ENCODE assay signal across 26 cellular contexts in the genomic region with DNA sequence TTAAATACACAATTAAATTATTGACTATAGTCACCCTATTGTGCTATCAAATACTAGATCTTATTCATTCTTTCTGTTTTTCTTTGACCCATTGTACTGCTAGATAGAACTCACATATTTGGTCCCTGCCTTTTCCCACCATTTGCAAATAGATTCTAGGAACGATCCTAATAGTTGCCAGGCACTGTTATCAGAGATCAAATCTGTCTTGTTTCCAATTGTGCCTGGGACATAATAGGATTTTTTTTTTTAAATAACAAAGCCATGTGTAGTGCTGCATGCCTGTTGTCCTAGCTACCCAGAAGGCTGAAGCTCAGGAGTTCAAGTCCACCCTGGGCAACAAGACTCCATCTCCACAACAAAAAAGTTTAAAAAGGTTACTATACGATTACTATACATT.
"Had no signal": no experiment of that assay in that cellular context is flagged by ENCODE, and none has a peak within 500 bp of the region (broad histone marks: within the 10 kb centered on the region; RNA-seq: fewer than 3 reads in every experiment).

No MANE protein-coding gene starts in this region.

- H3K27ac ChIP-seq: epithelial cell of prostate, esophagus squamous epithelium, gastroesophageal sphincter, lower lobe of right lung, stomach, thoracic aorta, transverse colon had no signal

- DNase-seq: cortex of kidney; dorsolateral prefrontal cortex; effector memory CD4-positive, alpha-beta T cell; esophagus squamous epithelium; foreskin fibroblast; glutamatergic neuron; immature natural killer cell; left cardiac atrium; left ventricle myocardium inferior; lower lobe of right lung; mesenchymal stem cell; natural killer cell; posterior cingulate gyrus; spleen; stimulated activated CD4-positive, alpha-beta T cell treated with anti-CD3 and anti-CD28 coated beads, Interleukin-15, amount 100 ng/mL, for 24 hours; stimulated activated CD4-positive, alpha-beta T cell treated with anti-CD3 and anti-CD28 coated beads, Interleukin-1b, Interleukin-23, amount 100 ng/mL, for 48 hours; stimulated activated CD4-positive, alpha-beta T cell treated with anti-CD3 and anti-CD28 coated beads, Interleukin-4, amount 100 ng/mL, for 24 hours; stomach; substantia nigra; transverse colon had no signal

- ATAC-seq: gastroesophageal sphincter; left cardiac atrium; natural killer cell; sciatic nerve; stimulated activated memory B cell treated with anti-CD40 and anti-IgM and Interleukin-4, amounts not matched to agents 10 μg/mL and 1 μg/mL and 100 μg/mL, for 72 hours had no signal

- H3K4me3 Mint-ChIP-seq: immature natural killer cell; natural killer cell; neural crest cell; stimulated activated memory B cell treated with anti-CD40 and anti-IgM and Interleukin-4, amounts not matched to agents 10 μg/mL and 1 μg/mL and 100 μg/mL, for 72 hours had no signal

- H3K27me3 ChIP-seq: dorsolateral prefrontal cortex, esophagus squamous epithelium, gastroesophageal sphincter, spleen, stomach, transverse colon had no signal

- H3K36me3 ChIP-seq: gastroesophageal sphincter, lower lobe of right lung, thoracic aorta, transverse colon had no signal

- H3K9me3 Mint-ChIP-seq: immature natural killer cell; natural killer cell; neural crest cell; stimulated activated memory B cell treated with anti-CD40 and anti-IgM and Interleukin-4, amounts not matched to agents 10 μg/mL and 1 μg/mL and 100 μg/mL, for 72 hours had no signal

- H3K27me3 Mint-ChIP-seq: stimulated activated memory B cell treated with anti-CD40 and anti-IgM and Interleukin-4, amounts not matched to agents 10 μg/mL and 1 μg/mL and 100 μg/mL, for 72 hours had no signal

- H3K4me3 ChIP-seq: dorsolateral prefrontal cortex, esophagus squamous epithelium, gastroesophageal sphincter, left ventricle myocardium inferior, lower lobe of right lung, spleen, stomach, thoracic aorta, transverse colon had no signal

- H3K9me3 ChIP-seq: esophagus squamous epithelium, gastroesophageal sphincter, left ventricle myocardium inferior, lower lobe of right lung, spleen, stomach, thoracic aorta, transverse colon had no signal
